In genomic region chr5:38978036-38978435, GRCh38 we compare ENCODE assay signal across 12 cellular contexts.
DNase-seq lines count a peak whose midpoint lies in the region; ATAC-seq, FAIRE-seq and TF ChIP-seq lines count a peak whose summit lies in the region.
"Had no signal": no experiment of that assay in that cellular context is flagged by ENCODE, and none has a peak within 500 bp of the region (broad histone marks: within the 10 kb centered on the region; RNA-seq: fewer than 3 reads in every experiment).

No MANE protein-coding gene starts in this region.

- no TSS peak for BruUV-seq in IMR-90 (replicated peaks; lab: Mats Ljungman, UMichigan)

- H2BK120ac ChIP-seq in IMR-90 (ENCODE audit: low read depth, low read length), result no peak overlapping the region

- no peak overlapping the region for H3K14ac ChIP-seq in IMR-90 (replicated peaks; ENCODE audit: low read depth, low read length)

- H3K27ac Mint-ChIP-seq in CD8-positive, alpha-beta T cell, result no peak overlapping the region

- H3K27ac ChIP-seq in IMR-90 (ENCODE audit: insufficient read depth, low read length), result no peak overlapping the region
- H3K27ac ChIP-seq in pancreas, result no peak overlapping the region
- no peak overlapping the region for H3K27ac ChIP-seq in CD8-positive, alpha-beta T cell (ENCODE audit: low read depth, low read length)

- TF ChIP-seq CTCF in IMR-90 (conservative IDR thresholded peaks at IDR 0.05; ENCODE audit: low read depth, low read length) (no peak), pancreas (IDR thresholded peaks at IDR 0.05) (no peak)
- TF ChIP-seq CTCF in CD8-positive, alpha-beta T cell (IDR thresholded peaks at IDR 0.05), result no peak

- in situ Hi-C loops in IMR-90 (cut with MboI; ENCODE audit: low sequenced_read_pairs), result no loop called here

- H3K36me3 Mint-ChIP-seq in CD8-positive, alpha-beta T cell, result peaks cover 69% of the 10 kb centered on the region

- H3K9ac ChIP-seq in IMR-90 (ENCODE audit: low read depth, low read length), result no peak overlapping the region

- no peak for TF ChIP-seq RAD21 in IMR-90 (IDR thresholded peaks at IDR 0.05; ENCODE audit: low read length)

- peak; percentile 44 for FAIRE-seq in G401.6 (lab: Jason Lieb, UNC)
- peak; percentile 33 for FAIRE-seq in endometrium (lab: Jason Lieb, UNC)
- peak; percentile 26 for FAIRE-seq in pancreas (lab: Jason Lieb, UNC)
- FAIRE-seq: GM12891 had no signal

- dilution Hi-C loops in IMR-90 (cut with HindIII; ENCODE audit: low sequenced_read_pairs, unreplicated experiment), result no loop called here

- POLR2A ChIA-PET in IMR-90 (lab: Charles Lee; ENCODE audit: unreplicated experiment), result no interaction called here
- POLR2A ChIA-PET in CD8-positive, alpha-beta T cell (lab: Charles Lee), result no interaction called here

- no peak overlapping the region for H2AFZ ChIP-seq in IMR-90 (replicated peaks; ENCODE audit: low read length, poor library complexity)

- no peak overlapping the region for H2AK5ac ChIP-seq in IMR-90 (ENCODE audit: low read depth, low read length)

- no peak overlapping the region for H3K4me3 Mint-ChIP-seq in CD8-positive, alpha-beta T cell
- H3K4me3 Mint-ChIP-seq: CD14-positive monocyte had no signal

- H4K5ac ChIP-seq in IMR-90 (ENCODE audit: low read depth, low read length), result no peak overlapping the region

- intact Hi-C loops in IMR-90 (cut with micrococcal nuclease) (no loop called here), pancreas (cut with DNase I) (no loop called here)
- intact Hi-C loops in CD8-positive, alpha-beta T cell (cut with DNase I, micrococcal nuclease), result no loop called here

- H3K23ac ChIP-seq in IMR-90 (ENCODE audit: low read depth, low read length), result no peak overlapping the region

- H3K4me1 ChIP-seq in IMR-90 (ENCODE audit: control insufficient read depth, insufficient read depth, low read length), result no peaks in the 10 kb centered on the region; the same call in 1 of the 2 replicates
- no peaks in the 10 kb centered on the region for H3K4me1 ChIP-seq in pancreas
- no peaks in the 10 kb centered on the region for H3K4me1 ChIP-seq in CD8-positive, alpha-beta T cell (ENCODE audit: insufficient read depth, low read length)

- H4K8ac ChIP-seq in IMR-90 (ENCODE audit: low read depth in 2 of 2, low read length in 2 of 2), result no peak overlapping the region

- TF ChIP-seq POLR2A in IMR-90 (IDR thresholded peaks at IDR 0.05; ENCODE audit: low read depth, low read length), result no peak

- no peaks in the 10 kb centered on the region for H3K9me3 ChIP-seq in IMR-90 (ENCODE audit: control insufficient read depth, insufficient read depth, low read length)
- H3K9me3 ChIP-seq in pancreas, result no peaks in the 10 kb centered on the region
- no peaks in the 10 kb centered on the region for H3K9me3 ChIP-seq in CD8-positive, alpha-beta T cell (ENCODE audit: low read length)

- H3K27me3 Mint-ChIP-seq in CD8-positive, alpha-beta T cell (ENCODE audit: low read depth), result no peaks in the 10 kb centered on the region

- no peak overlapping the region for H2AK9ac ChIP-seq in IMR-90 (replicated peaks; ENCODE audit: low read depth, low read length, poor library complexity)

- no peaks in the 10 kb centered on the region for H3K27me3 ChIP-seq in IMR-90 (ENCODE audit: control insufficient read depth, insufficient read depth, low read length)
- no peaks in the 10 kb centered on the region for H3K27me3 ChIP-seq in pancreas
- H3K27me3 ChIP-seq in CD8-positive, alpha-beta T cell (ENCODE audit: insufficient read depth, low read length), result no peaks in the 10 kb centered on the region

- no peak for ATAC-seq in IMR-90 (ENCODE audit: low read depth)
- no peak for ATAC-seq in pancreas
- no peak for ATAC-seq in CD8-positive, alpha-beta T cell
- ATAC-seq in HG02973 (IDR thresholded peaks at IDR 0.05; ENCODE audit: unreplicated experiment), result no peak
- no peak for ATAC-seq in GM21526 (IDR thresholded peaks at IDR 0.05; ENCODE audit: low FRiP score, unreplicated experiment)
- ATAC-seq: HCT116 had no signal

- H2BK5ac ChIP-seq in IMR-90 (ENCODE audit: low read depth, low read length, poor library complexity, severe bottlenecking), result no peak overlapping the region

- H3K4me2 ChIP-seq in IMR-90 (ENCODE audit: low read depth, low read length), result no peak overlapping the region

- H3K18ac ChIP-seq in IMR-90 (ENCODE audit: low read depth, low read length), result no peak overlapping the region

- H3K4me3 ChIP-seq in IMR-90 (ENCODE audit: insufficient read depth, low read depth, low read length) (no peak overlapping the region), pancreas (no peak overlapping the region)
- no peak overlapping the region for H3K4me3 ChIP-seq in CD8-positive, alpha-beta T cell (ENCODE audit: low read depth, low read length)

- no peak overlapping the region for H3K4ac ChIP-seq in IMR-90 (ENCODE audit: low read depth, low read length)

- no peak overlapping the region for H2BK15ac ChIP-seq in IMR-90 (ENCODE audit: low read depth, low read length)

- peaks cover 7 to 15% of the 10 kb centered on the region in 2 experiments for H3K79me1 ChIP-seq in IMR-90 (ENCODE audit: low read depth in 1 of 2, low read length in 2 of 2)

- H3K9me1 ChIP-seq in IMR-90 (ENCODE audit: insufficient read depth, low read length), result 0 out of 2 replicates have a peak, but pooled peaks cover 2% of the 10 kb centered on the region

- H4K91ac ChIP-seq in IMR-90 (ENCODE audit: insufficient read depth, low read depth, low read length), result no peak overlapping the region

- H2BK20ac ChIP-seq in IMR-90 (ENCODE audit: low read depth, low read length), result no peak overlapping the region

- no peak for DNase-seq in IMR-90
- no peak for DNase-seq in pancreas
- no peak for DNase-seq in CD8-positive, alpha-beta T cell
- DNase-seq: Calu3, DMS 273 treated with DMSO at 0.1 percent for 48 hours had no signal

- no peak overlapping the region for H3K56ac ChIP-seq in IMR-90 (ENCODE audit: extremely low read depth, insufficient read depth, low read length)

- no peaks in the 10 kb centered on the region for H3K9me3 Mint-ChIP-seq in CD8-positive, alpha-beta T cell
- H3K9me3 Mint-ChIP-seq: CD14-positive monocyte had no signal

- H3K4me1 Mint-ChIP-seq in CD8-positive, alpha-beta T cell (ENCODE audit: low read depth), result peaks cover 2% of the 10 kb centered on the region
- H3K4me1 Mint-ChIP-seq: CD14-positive monocyte had no signal

- no peaks in the 10 kb centered on the region for H4K20me1 ChIP-seq in IMR-90 (ENCODE audit: insufficient read depth, low read length)

- CTCF ChIA-PET in IMR-90 (lab: Yijun Ruan, JAX), result interaction anchor here (0.7 kb wide), 1 partner anchor 94 kb away, joined by 3 read pairs; no protein-coding TSS in a partner anchor
- CTCF ChIA-PET in CD8-positive, alpha-beta T cell (lab: Charles Lee), result no interaction called here

- peaks cover 5% of the 10 kb centered on the region; the same call in 1 of the 2 replicates for H3K36me3 ChIP-seq in IMR-90 (ENCODE audit: control insufficient read depth, insufficient read depth, low read length)
- no peaks in the 10 kb centered on the region for H3K36me3 ChIP-seq in pancreas
- no peaks in the 10 kb centered on the region for H3K36me3 ChIP-seq in CD8-positive, alpha-beta T cell (ENCODE audit: insufficient read depth, low read length)

TF ChIP-seq in IMR-90, 13 proteins besides CTCF, POLR2A, EP300 and RAD21:
- TF ChIP-seq MAFK (IDR thresholded peaks at IDR 0.05; ENCODE audit: low read depth, low read length), result peak; percentile 94
- no peak for TF ChIP-seq RFX5 (IDR thresholded peaks at IDR 0.05; ENCODE audit: low read depth, low read length)
